In the genomic region with DNA sequence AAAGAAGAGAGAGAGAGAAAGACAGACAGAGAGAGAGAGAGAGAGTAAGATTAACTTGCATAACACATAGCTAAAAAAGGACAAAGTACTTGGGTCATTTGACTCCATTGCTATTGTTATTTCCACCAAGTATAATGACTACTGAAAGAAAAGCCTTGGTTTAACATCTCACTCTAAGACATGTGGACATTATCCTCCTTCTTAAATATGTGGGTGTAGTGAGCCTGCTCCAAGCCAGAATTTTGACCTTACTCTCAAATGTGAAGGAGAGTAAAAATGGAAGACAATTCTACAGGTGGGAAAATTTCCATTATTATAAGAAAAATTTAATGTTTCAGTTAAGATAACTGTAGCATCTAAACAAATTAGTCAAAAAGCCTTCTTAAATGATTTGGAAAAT, we compare ENCODE assay signal across 1 cellular context.
TF ChIP-seq lines count a peak whose summit lies in the region.

No MANE protein-coding gene starts in this region.

TF ChIP-seq in GM23338, 12 proteins besides CTCF, POLR2A, EP300 and RAD21 (continued from another document):
- TF ChIP-seq, protein P1, sequence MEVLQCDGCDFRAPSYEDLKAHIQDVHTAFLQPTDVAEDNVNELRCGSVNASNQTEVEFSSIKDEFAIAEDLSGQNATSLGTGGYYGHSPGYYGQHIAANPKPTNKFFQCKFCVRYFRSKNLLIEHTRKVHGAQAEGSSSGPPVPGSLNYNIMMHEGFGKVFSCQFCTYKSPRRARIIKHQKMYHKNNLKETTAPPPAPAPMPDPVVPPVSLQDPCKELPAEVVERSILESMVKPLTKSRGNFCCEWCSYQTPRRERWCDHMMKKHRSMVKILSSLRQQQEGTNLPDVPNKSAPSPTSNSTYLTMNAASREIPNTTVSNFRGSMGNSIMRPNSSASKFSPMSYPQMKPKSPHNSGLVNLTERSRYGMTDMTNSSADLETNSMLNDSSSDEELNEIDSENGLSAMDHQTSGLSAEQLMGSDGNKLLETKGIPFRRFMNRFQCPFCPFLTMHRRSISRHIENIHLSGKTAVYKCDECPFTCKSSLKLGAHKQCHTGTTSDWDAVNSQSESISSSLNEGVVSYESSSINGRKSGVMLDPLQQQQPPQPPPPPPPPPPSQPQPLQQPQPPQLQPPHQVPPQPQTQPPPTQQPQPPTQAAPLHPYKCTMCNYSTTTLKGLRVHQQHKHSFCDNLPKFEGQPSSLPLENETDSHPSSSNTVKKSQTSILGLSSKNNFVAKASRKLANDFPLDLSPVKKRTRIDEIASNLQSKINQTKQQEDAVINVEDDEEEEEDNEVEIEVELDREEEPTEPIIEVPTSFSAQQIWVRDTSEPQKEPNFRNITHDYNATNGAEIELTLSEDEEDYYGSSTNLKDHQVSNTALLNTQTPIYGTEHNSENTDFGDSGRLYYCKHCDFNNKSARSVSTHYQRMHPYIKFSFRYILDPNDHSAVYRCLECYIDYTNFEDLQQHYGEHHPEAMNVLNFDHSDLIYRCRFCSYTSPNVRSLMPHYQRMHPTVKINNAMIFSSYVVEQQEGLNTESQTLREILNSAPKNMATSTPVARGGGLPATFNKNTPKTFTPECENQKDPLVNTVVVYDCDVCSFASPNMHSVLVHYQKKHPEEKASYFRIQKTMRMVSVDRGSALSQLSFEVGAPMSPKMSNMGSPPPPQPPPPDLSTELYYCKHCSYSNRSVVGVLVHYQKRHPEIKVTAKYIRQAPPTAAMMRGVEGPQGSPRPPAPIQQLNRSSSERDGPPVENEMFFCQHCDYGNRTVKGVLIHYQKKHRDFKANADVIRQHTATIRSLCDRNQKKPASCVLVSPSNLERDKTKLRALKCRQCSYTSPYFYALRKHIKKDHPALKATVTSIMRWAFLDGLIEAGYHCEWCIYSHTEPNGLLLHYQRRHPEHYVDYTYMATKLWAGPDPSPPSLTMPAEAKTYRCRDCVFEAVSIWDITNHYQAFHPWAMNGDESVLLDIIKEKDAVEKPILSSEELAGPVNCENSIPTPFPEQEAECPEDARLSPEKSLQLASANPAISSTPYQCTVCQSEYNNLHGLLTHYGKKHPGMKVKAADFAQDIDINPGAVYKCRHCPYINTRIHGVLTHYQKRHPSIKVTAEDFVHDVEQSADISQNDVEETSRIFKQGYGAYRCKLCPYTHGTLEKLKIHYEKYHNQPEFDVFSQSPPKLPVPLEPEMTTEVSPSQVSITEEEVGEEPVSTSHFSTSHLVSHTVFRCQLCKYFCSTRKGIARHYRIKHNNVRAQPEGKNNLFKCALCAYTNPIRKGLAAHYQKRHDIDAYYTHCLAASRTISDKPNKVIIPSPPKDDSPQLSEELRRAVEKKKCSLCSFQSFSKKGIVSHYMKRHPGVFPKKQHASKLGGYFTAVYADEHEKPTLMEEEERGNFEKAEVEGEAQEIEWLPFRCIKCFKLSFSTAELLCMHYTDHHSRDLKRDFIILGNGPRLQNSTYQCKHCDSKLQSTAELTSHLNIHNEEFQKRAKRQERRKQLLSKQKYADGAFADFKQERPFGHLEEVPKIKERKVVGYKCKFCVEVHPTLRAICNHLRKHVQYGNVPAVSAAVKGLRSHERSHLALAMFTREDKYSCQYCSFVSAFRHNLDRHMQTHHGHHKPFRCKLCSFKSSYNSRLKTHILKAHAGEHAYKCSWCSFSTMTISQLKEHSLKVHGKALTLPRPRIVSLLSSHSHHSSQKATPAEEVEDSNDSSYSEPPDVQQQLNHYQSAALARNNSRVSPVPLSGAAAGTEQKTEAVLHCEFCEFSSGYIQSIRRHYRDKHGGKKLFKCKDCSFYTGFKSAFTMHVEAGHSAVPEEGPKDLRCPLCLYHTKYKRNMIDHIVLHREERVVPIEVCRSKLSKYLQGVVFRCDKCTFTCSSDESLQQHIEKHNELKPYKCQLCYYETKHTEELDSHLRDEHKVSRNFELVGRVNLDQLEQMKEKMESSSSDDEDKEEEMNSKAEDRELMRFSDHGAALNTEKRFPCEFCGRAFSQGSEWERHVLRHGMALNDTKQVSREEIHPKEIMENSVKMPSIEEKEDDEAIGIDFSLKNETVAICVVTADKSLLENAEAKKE (CRISPR knock-in tag; IDR thresholded peaks at IDR 0.05), result no peak
- TF ChIP-seq EZH2 (IDR thresholded peaks at IDR 0.05; ENCODE audit: low read depth, unreplicated experiment) (no peak), STAT1 (IDR thresholded peaks at IDR 0.05; ENCODE audit: unreplicated experiment) (no peak), CREB1 (CRISPR knock-in tag; IDR thresholded peaks at IDR 0.05; ENCODE audit: low read depth) (no peak)
